Comparison of ENCODE assay signal across 16 cellular contexts in genomic region chr7:30898411-30898810, GRCh38. TPM values are rescaled to one million over a fixed set of nuclear protein-coding genes. Genes with fewer than 3 reads are reported as not detected.
DNase-seq lines count a peak whose midpoint lies in the region; ATAC-seq and TF ChIP-seq lines count a peak whose summit lies in the region.
"Had no signal": no experiment of that assay in that cellular context is flagged by ENCODE, and none has a peak within 500 bp of the region (broad histone marks: within the 10 kb centered on the region; RNA-seq: fewer than 3 reads in every experiment).

No MANE protein-coding gene starts in this region.

- H3K9me3 ChIP-seq in left ventricle myocardium inferior (replicated peaks) = no peaks in the 10 kb centered on the region
- H3K9me3 ChIP-seq in ovary = no peaks in the 10 kb centered on the region
- H3K9me3 ChIP-seq: BE2C had no signal

- DNase-seq in left ventricle myocardium inferior (no peak), Right ventricle myocardium inferior (ENCODE audit: missing footprints) (no peak), globus pallidus (ENCODE audit: low spot score) (peak; percentile 36), pons (ENCODE audit: low spot score) (peak; percentile 44), T-helper 1 cell (no peak), ovary (no peak)
- DNase-seq: BE2C; CD4-positive, alpha-beta memory T cell; NCI-H1105 treated with DMSO at 0.1 percent for 48 hours; NCI-H1694; NCI-H774; SHP77 had no signal

- no peak for TF ChIP-seq EP300 in ovary (IDR thresholded peaks at IDR 0.05)

- no peak for TF ChIP-seq POLR2A in ovary (IDR thresholded peaks at IDR 0.05)

- WGBS in ovary, 3 donors = 51 to 71% (median 64%) methylated on average over 12 of the region's 12 CpGs

- H3K4me1 ChIP-seq in left ventricle myocardium inferior = peaks cover 91% of the 10 kb centered on the region
- H3K4me1 ChIP-seq in ovary (ENCODE audit: insufficient read depth) = peaks cover 7% of the 10 kb centered on the region
- H3K4me1 ChIP-seq: BE2C had no signal

- ATAC-seq in Right ventricle myocardium inferior (no peak), HG02852 (IDR thresholded peaks at IDR 0.05; ENCODE audit: unreplicated experiment) (no peak), HG03469 (IDR thresholded peaks at IDR 0.05; ENCODE audit: unreplicated experiment) (no peak)
- ATAC-seq: K562 had no signal

- H3K4me3 ChIP-seq in left ventricle myocardium inferior = no peak overlapping the region
- no peak overlapping the region for H3K4me3 ChIP-seq in ovary
- H3K4me3 ChIP-seq: K562 had no signal

- intact Hi-C loops in left ventricle myocardium inferior (cut with micrococcal nuclease) = no loop called here
- intact Hi-C loops in Right ventricle myocardium inferior (cut with DNase I) = no loop called here
- intact Hi-C loops in ovary (cut with DNase I) = no loop called here

- no peaks in the 10 kb centered on the region for H3K27me3 ChIP-seq in left ventricle myocardium inferior (ENCODE audit: low read depth)
- no peaks in the 10 kb centered on the region for H3K27me3 ChIP-seq in ovary
- H3K27me3 ChIP-seq: BE2C had no signal

- peak overlapping the region; percentile 33 for H3K27ac ChIP-seq in left ventricle myocardium inferior (replicated peaks)
- H3K27ac ChIP-seq in ovary = no peak overlapping the region

- no peak for TF ChIP-seq CTCF in left ventricle myocardium inferior (IDR thresholded peaks at IDR 0.05; ENCODE audit: borderline replicate concordance)
- no peak for TF ChIP-seq CTCF in ovary (IDR thresholded peaks at IDR 0.05)

- H3K36me3 ChIP-seq in left ventricle myocardium inferior (no peaks in the 10 kb centered on the region), ovary (no peaks in the 10 kb centered on the region)
- H3K36me3 ChIP-seq: BE2C had no signal

RNA-seq across cellular contexts. Expression of gene AQP1, which starts 13.2 kb away (rescaled TPM):
- total RNA-seq in left ventricle myocardium inferior (253 TPM), Right ventricle myocardium inferior (284 TPM), ovary (100 to 1,000 TPM in 1 of 7 donors, 10 to 100 TPM in 6; 10.2 to 114 (median 47.0) TPM)
- polyA plus RNA-seq in ovary = 100 to 1,000 TPM in 1 of 2 donors, 10 to 100 TPM in 1; 91.0 to 151 TPM
- total RNA-seq: CD4-positive, alpha-beta memory T cell; OCI-LY7 had no signal
- polyA plus RNA-seq: CD4-positive, alpha-beta memory T cell had no signal

Comparison
In these comparisons a context has a peak if more than half of its experiments do, and no peak if none do; other contexts are left out.
1. DNase-seq: peak in globus pallidus (single experiment) and pons (single experiment); none in left ventricle myocardium inferior (single experiment), Right ventricle myocardium inferior (single experiment), T-helper 1 cell (0 of 5) and ovary (0 of 5).